ENCODE assay signal across 1 cellular context in genomic region chr5:135887881-135888614, GRCh38.
TF ChIP-seq lines count a peak whose summit lies in the region.

No MANE protein-coding gene starts in this region.

TF ChIP-seq in GM23338, 12 proteins besides CTCF, POLR2A, EP300 and RAD21 (continued from another document):
- no peak for TF ChIP-seq ZNF331 (CRISPR knock-in tag; IDR thresholded peaks at IDR 0.05; ENCODE audit: low read depth)
- TF ChIP-seq EZH2 (IDR thresholded peaks at IDR 0.05; ENCODE audit: low read depth, unreplicated experiment) = no peak
- no peak for TF ChIP-seq ZNF114 (CRISPR knock-in tag; IDR thresholded peaks at IDR 0.05)
- no peak for TF ChIP-seq EZH2phosphoT487 (IDR thresholded peaks at IDR 0.05; ENCODE audit: unreplicated experiment)
- TF ChIP-seq ZNF462 (CRISPR knock-in tag; IDR thresholded peaks at IDR 0.05) = no peak
- no peak for TF ChIP-seq CREB1 (CRISPR knock-in tag; IDR thresholded peaks at IDR 0.05; ENCODE audit: low read depth)
- TF ChIP-seq STAT1 (IDR thresholded peaks at IDR 0.05; ENCODE audit: unreplicated experiment) = no peak
